In genomic region chr5:17019324-17019723, GRCh38 we compare ENCODE assay signal across 19 cellular contexts.
A peak's percentile ranks its signal among the peaks of the same experiment; 100 is the strongest.
DNase-seq lines count a peak whose midpoint lies in the region; ATAC-seq, FAIRE-seq and TF ChIP-seq lines count a peak whose summit lies in the region.
"Had no signal": no experiment of that assay in that cellular context is flagged by ENCODE, and none has a peak within 500 bp of the region (broad histone marks: within the 10 kb centered on the region; RNA-seq: fewer than 3 reads in every experiment).

No MANE protein-coding gene starts in this region.

- no peaks in the 10 kb centered on the region for H3K9me2 ChIP-seq in GM23338 (ENCODE audit: insufficient read depth)

- ATAC-seq in HepG2 (0 out of 3 replicates have a peak, but pooled peaks have one; percentile 44), right lobe of liver (no peak), GM23338 (no peak)
- ATAC-seq in activated CD8-positive, alpha-beta memory T cell treated with anti-CD3 and anti-CD28 coated beads, Interleukin-2, amount 10 ng/mL, durations not matched to agents 7 days and 5 days = no peak
- ATAC-seq: Panc1 had no signal

- H3K9me3 ChIP-seq in HepG2 (ENCODE audit: low read length) (no peaks in the 10 kb centered on the region), right lobe of liver (no peaks in the 10 kb centered on the region)

- no peak overlapping the region for H3K4me2 ChIP-seq in HepG2 (ENCODE audit: low read depth, low read length)
- no peak overlapping the region for H3K4me2 ChIP-seq in GM23338

- H3K27ac ChIP-seq in HepG2 (ENCODE audit: extremely low read length, insufficient read depth, low read length) = no peak overlapping the region
- no peak overlapping the region for H3K27ac ChIP-seq in right lobe of liver
- no peak overlapping the region for H3K27ac ChIP-seq in GM23338 (ENCODE audit: low read depth)
- H3K27ac ChIP-seq: C4-2B had no signal

- no peaks in the 10 kb centered on the region for H3K4me1 ChIP-seq in HepG2 (ENCODE audit: insufficient read depth, low read length)
- no peaks in the 10 kb centered on the region for H3K4me1 ChIP-seq in right lobe of liver
- no peaks in the 10 kb centered on the region for H3K4me1 ChIP-seq in GM23338 (ENCODE audit: insufficient read depth)

- TF ChIP-seq EP300 in HepG2 (IDR thresholded peaks at IDR 0.05; ENCODE audit: low read depth in 2 of 2, low read length in 2 of 2) (no peak), HepG2 (CRISPR knock-in tag; IDR thresholded peaks at IDR 0.05; ENCODE audit: borderline replicate concordance) (no peak)

- BruUV-seq in HepG2 (replicated peaks; lab: Mats Ljungman, UMichigan) = no TSS peak

- H3K9me3 Mint-ChIP-seq in activated CD8-positive, alpha-beta memory T cell treated with anti-CD3 and anti-CD28 coated beads, Interleukin-2, amount 10 ng/mL, durations not matched to agents 7 days and 5 days (ENCODE audit: low read depth) = peaks cover 5% of the 10 kb centered on the region
- no peaks in the 10 kb centered on the region for H3K9me3 Mint-ChIP-seq in GM23338

- H3K4me1 Mint-ChIP-seq in activated CD8-positive, alpha-beta memory T cell treated with anti-CD3 and anti-CD28 coated beads, Interleukin-2, amount 10 ng/mL, durations not matched to agents 7 days and 5 days = no peaks in the 10 kb centered on the region
- H3K4me1 Mint-ChIP-seq in GM23338 = no peaks in the 10 kb centered on the region

- FAIRE-seq in HepG2 (lab: Jason Lieb, UNC) = no peak
- FAIRE-seq: G401.6, GM12892 had no signal

- DNase-seq in HepG2 (ENCODE audit: low spot score) (no peak), right lobe of liver (no peak), choroid plexus epithelial cell (ENCODE audit: low read depth) (peak; percentile 64), islet precursor cell (peak; percentile 75), A172 (ENCODE audit: low spot score) (no peak), T-helper 1 cell (no peak), GM23338 (ENCODE audit: low spot score) (no peak)
- no peak for DNase-seq in activated CD8-positive, alpha-beta memory T cell treated with anti-CD3 and anti-CD28 coated beads, Interleukin-2, amount 10 ng/mL, durations not matched to agents 7 days and 5 days
- DNase-seq: 8988T, DMS153, H7, NCI-H1417, NCI-H2029, NCI-H510A treated with DMSO at 0.1 percent for 48 hours, SHP77 had no signal

- H3K36me3 ChIP-seq in HepG2 (replicated peaks in 1 of 2; ENCODE audit: control insufficient read depth in 1 of 2, insufficient read depth in 2 of 2, low read length in 2 of 2) (no peaks in the 10 kb centered on the region), right lobe of liver (no peaks in the 10 kb centered on the region), GM23338 (ENCODE audit: insufficient read depth) (no peaks in the 10 kb centered on the region)

- H2AFZ ChIP-seq in HepG2 (ENCODE audit: low read length) (no peak overlapping the region), GM23338 (no peak overlapping the region)

- H3K27me3 Mint-ChIP-seq in activated CD8-positive, alpha-beta memory T cell treated with anti-CD3 and anti-CD28 coated beads, Interleukin-2, amount 10 ng/mL, durations not matched to agents 7 days and 5 days = no peaks in the 10 kb centered on the region
- no peaks in the 10 kb centered on the region for H3K27me3 Mint-ChIP-seq in GM23338 (ENCODE audit: insufficient read depth, low read depth, poor library complexity)

- no peak for TF ChIP-seq CTCF in HepG2 (CRISPR knock-in tag; IDR thresholded peaks at IDR 0.05)
- no peak for TF ChIP-seq CTCF in right lobe of liver (IDR thresholded peaks at IDR 0.05)
- TF ChIP-seq CTCF in choroid plexus epithelial cell (conservative IDR thresholded peaks at IDR 0.05; ENCODE audit: low read depth, low read length) = no peak
- no peak for TF ChIP-seq CTCF in GM23338 (conservative IDR thresholded peaks at IDR 0.05; ENCODE audit: low read depth in 2 of 2)

- POLR2A ChIA-PET in HepG2 (lab: Yijun Ruan, JAX) = no interaction called here

- H3K27me3 ChIP-seq in HepG2 (ENCODE audit: control insufficient read depth in 1 of 2, insufficient read depth in 2 of 2, low read length in 2 of 2) (no peaks in the 10 kb centered on the region), right lobe of liver (no peaks in the 10 kb centered on the region), GM23338 (ENCODE audit: insufficient read depth) (no peaks in the 10 kb centered on the region)

- intact Hi-C loops in HepG2 (cut with micrococcal nuclease; ENCODE audit: unreplicated experiment) (no loop called here), right lobe of liver (cut with DNase I) (no loop called here)

- no peak overlapping the region for H3K27ac Mint-ChIP-seq in activated CD8-positive, alpha-beta memory T cell treated with anti-CD3 and anti-CD28 coated beads, Interleukin-2, amount 10 ng/mL, durations not matched to agents 7 days and 5 days
- H3K27ac Mint-ChIP-seq in GM23338 = no peak overlapping the region

- no peak for TF ChIP-seq RAD21 in HepG2 (CRISPR knock-in tag; IDR thresholded peaks at IDR 0.05)

- 4% methylated on average over 6 of the region's 6 CpGs for WGBS in HepG2 (ENCODE audit: low lambda C conversion rate)
- WGBS in right lobe of liver (ENCODE audit: insufficient coverage, low coverage, low lambda C conversion rate, missing lambda C conversion rate) = 64% methylated on average over 6 of the region's 6 CpGs

- H3F3A ChIP-seq in GM23338 (replicated peaks; ENCODE audit: low read depth) = no peaks in the 10 kb centered on the region

- H3K9ac ChIP-seq in HepG2 (ENCODE audit: insufficient read depth, low read depth, low read length) = no peak overlapping the region

- no peak overlapping the region for H3K4me3 Mint-ChIP-seq in activated CD8-positive, alpha-beta memory T cell treated with anti-CD3 and anti-CD28 coated beads, Interleukin-2, amount 10 ng/mL, durations not matched to agents 7 days and 5 days
- no peak overlapping the region for H3K4me3 Mint-ChIP-seq in GM23338

- in situ Hi-C loops in HepG2 (cut with HindIII; ENCODE audit: extremely low pct_ligation_motif_present, low pct_unique_long_range_greater_than_20kb) = no loop called here

- no peak overlapping the region for H3K4me3 ChIP-seq in HepG2 (replicated peaks in 1 of 3; ENCODE audit: insufficient read depth in 1 of 3, low read depth in 2 of 3, low read length in 3 of 3)
- no peak overlapping the region for H3K4me3 ChIP-seq in right lobe of liver
- H3K4me3 ChIP-seq in choroid plexus epithelial cell (ENCODE audit: low read depth, low read length) = no peak overlapping the region
- no peak overlapping the region for H3K4me3 ChIP-seq in GM23338

- H3K36me3 Mint-ChIP-seq in activated CD8-positive, alpha-beta memory T cell treated with anti-CD3 and anti-CD28 coated beads, Interleukin-2, amount 10 ng/mL, durations not matched to agents 7 days and 5 days = no peaks in the 10 kb centered on the region
- H3K36me3 Mint-ChIP-seq in GM23338 (ENCODE audit: low read depth) = no peaks in the 10 kb centered on the region

- CTCF ChIA-PET in HepG2 (lab: Yijun Ruan, JAX; ENCODE audit: low intra/inter-chr PET ratio, low total read pairs) = no interaction called here
- CTCF ChIA-PET in activated CD8-positive, alpha-beta memory T cell treated with anti-CD3 and anti-CD28 coated beads, Interleukin-2, amount 10 ng/mL, durations not matched to agents 7 days and 5 days (lab: Charles Lee) = no interaction called here

- H3K79me2 ChIP-seq in HepG2 (ENCODE audit: insufficient read depth, low read length) (no peaks in the 10 kb centered on the region), GM23338 (replicated peaks; ENCODE audit: insufficient read depth) (no peaks in the 10 kb centered on the region)

- TF ChIP-seq POLR2A in HepG2 (IDR thresholded peaks at IDR 0.05; ENCODE audit: insufficient read depth in 1 of 2, low read depth in 2 of 2, low read length in 2 of 2) (no peak), right lobe of liver (IDR thresholded peaks at IDR 0.05) (no peak)

- H4K20me1 ChIP-seq in HepG2 (ENCODE audit: insufficient read depth, low read length) = no peaks in the 10 kb centered on the region
- no peaks in the 10 kb centered on the region for H4K20me1 ChIP-seq in GM23338 (replicated peaks; ENCODE audit: insufficient read depth)

TF ChIP-seq in HepG2, 621 proteins besides CTCF, POLR2A, EP300 and RAD21 (continues in another document):
- TF ChIP-seq PREB (CRISPR knock-in tag; IDR thresholded peaks at IDR 0.05) = no peak
- peak; percentile 48 for TF ChIP-seq CEBPG (CRISPR knock-in tag; IDR thresholded peaks at IDR 0.05)
- TF ChIP-seq TEAD3 (CRISPR knock-in tag; optimal IDR thresholded peaks at IDR 0.05; ENCODE audit: borderline replicate concordance) = peak; percentile 37
- no peak for TF ChIP-seq SALL2 (CRISPR knock-in tag; IDR thresholded peaks at IDR 0.05)
- TF ChIP-seq ATRX (CRISPR knock-in tag; IDR thresholded peaks at IDR 0.05; ENCODE audit: borderline replicate concordance) = no peak
- TF ChIP-seq CEBPB (IDR thresholded peaks at IDR 0.05; ENCODE audit: borderline replicate concordance, low read depth, low read length) = peak; percentile 70; the same call in 1 of the 2 replicates

TF ChIP-seq in GM23338, 12 proteins besides CTCF, POLR2A, EP300 and RAD21 (continues in another document):
- TF ChIP-seq EZH2 (IDR thresholded peaks at IDR 0.05; ENCODE audit: low read depth, unreplicated experiment) (no peak), REST (IDR thresholded peaks at IDR 0.05; ENCODE audit: unreplicated experiment) (no peak)

Comparison
In these comparisons a context has a peak if more than half of its experiments do, and no peak if none do; other contexts are left out.
1. DNase-seq: peak in choroid plexus epithelial cell (single experiment) and islet precursor cell (single experiment); none in HepG2 (single experiment), right lobe of liver (0 of 3), activated CD8-positive, alpha-beta memory T cell treated with anti-CD3 and anti-CD28 coated beads, Interleukin-2, amount 10 ng/mL, durations not matched to agents 7 days and 5 days (single experiment), A172 (single experiment), T-helper 1 cell (0 of 5) and GM23338 (single experiment).